ENCODE assay signal across 15 cellular contexts in genomic region chr6:166632731-166633130, GRCh38. TPM values are rescaled to one million over a fixed set of nuclear protein-coding genes. Genes with fewer than 3 reads are reported as not detected.
DNase-seq lines count a peak whose midpoint lies in the region; ATAC-seq and TF ChIP-seq lines count a peak whose summit lies in the region.
"Had no signal": no experiment of that assay in that cellular context is flagged by ENCODE, and none has a peak within 500 bp of the region (broad histone marks: within the 10 kb centered on the region; RNA-seq: fewer than 3 reads in every experiment).

No MANE protein-coding gene starts in this region.

- TF ChIP-seq CTCF in neutrophil (IDR thresholded peaks at IDR 0.05) = no peak
- no peak for TF ChIP-seq CTCF in Caco-2 (IDR thresholded peaks at IDR 0.05; ENCODE audit: insufficient read depth in 1 of 2, low read depth in 1 of 2, low read length in 1 of 2, severe bottlenecking in 1 of 2, unreplicated experiment in 1 of 2)
- no peak for TF ChIP-seq CTCF in activated CD8-positive, alpha-beta T cell treated with anti-CD3 and anti-CD28 coated beads for 36 hours (IDR thresholded peaks at IDR 0.05)

- H3K9ac ChIP-seq in Karpas-422 (ENCODE audit: low read length) (no peak overlapping the region), skeletal muscle tissue (ENCODE audit: low read depth in 1 of 3, low read length in 3 of 3) (no peak overlapping the region)

- no TSS peak for BruUV-seq in Caco-2 (replicated peaks; lab: Mats Ljungman, UMichigan)

- H3K27me3 ChIP-seq in Karpas-422 (ENCODE audit: low read length) = peaks cover 2% of the 10 kb centered on the region; the same call in 1 of the 2 replicates
- no peaks in the 10 kb centered on the region for H3K27me3 ChIP-seq in neutrophil
- no peaks in the 10 kb centered on the region for H3K27me3 ChIP-seq in skeletal muscle tissue (ENCODE audit: control insufficient read depth in 3 of 3, insufficient read depth in 3 of 3, low read length in 3 of 3)
- H3K27me3 ChIP-seq in Caco-2 (replicated peaks; ENCODE audit: control insufficient read depth, insufficient read depth, low read length) = peaks cover 5% of the 10 kb centered on the region

- no peak overlapping the region for H2AFZ ChIP-seq in Karpas-422 (ENCODE audit: low read length)
- H2AFZ ChIP-seq: GM23338 had no signal

- H3K79me2 ChIP-seq in Karpas-422 (ENCODE audit: low read length) = no peaks in the 10 kb centered on the region

- H3K4me3 Mint-ChIP-seq in activated CD8-positive, alpha-beta memory T cell treated with anti-CD3 and anti-CD28 coated beads, Interleukin-2, amount 10 ng/mL, durations not matched to agents 7 days and 5 days = no peak overlapping the region
- no peak overlapping the region for H3K4me3 Mint-ChIP-seq in Caco-2 (ENCODE audit: unreplicated experiment)
- H3K4me3 Mint-ChIP-seq in activated CD8-positive, alpha-beta T cell treated with anti-CD3 and anti-CD28 coated beads for 36 hours = no peak overlapping the region
- H3K4me3 Mint-ChIP-seq: CD8-positive, alpha-beta T cell; GM23338 had no signal

- H3K27ac Mint-ChIP-seq in activated CD8-positive, alpha-beta memory T cell treated with anti-CD3 and anti-CD28 coated beads, Interleukin-2, amount 10 ng/mL, durations not matched to agents 7 days and 5 days = no peak overlapping the region
- H3K27ac Mint-ChIP-seq in Caco-2 (ENCODE audit: unreplicated experiment) = no peak overlapping the region
- H3K27ac Mint-ChIP-seq in activated CD8-positive, alpha-beta T cell treated with anti-CD3 and anti-CD28 coated beads for 36 hours = no peak overlapping the region
- H3K27ac Mint-ChIP-seq: CD8-positive, alpha-beta T cell; GM23338 had no signal

- H3K9me2 ChIP-seq in Karpas-422 (replicated peaks; ENCODE audit: insufficient read depth, low read length) = no peaks in the 10 kb centered on the region

- no peaks in the 10 kb centered on the region for H3K36me3 Mint-ChIP-seq in activated CD8-positive, alpha-beta memory T cell treated with anti-CD3 and anti-CD28 coated beads, Interleukin-2, amount 10 ng/mL, durations not matched to agents 7 days and 5 days
- H3K36me3 Mint-ChIP-seq in Caco-2 (ENCODE audit: insufficient read depth, unreplicated experiment) = peaks cover 13% of the 10 kb centered on the region
- no peaks in the 10 kb centered on the region for H3K36me3 Mint-ChIP-seq in activated CD8-positive, alpha-beta T cell treated with anti-CD3 and anti-CD28 coated beads for 36 hours (ENCODE audit: low read depth)
- H3K36me3 Mint-ChIP-seq: CD8-positive, alpha-beta T cell had no signal

- H3K27ac ChIP-seq in Karpas-422 (ENCODE audit: low read length) (peak overlapping the region; percentile 72), neutrophil (peak overlapping the region; percentile 56), skeletal muscle tissue (ENCODE audit: low read depth, low read length) (peak overlapping the region; percentile 85)
- H3K27ac ChIP-seq: 22Rv1, A549, HL-60 had no signal

- no peak for ATAC-seq in activated CD8-positive, alpha-beta memory T cell treated with anti-CD3 and anti-CD28 coated beads, Interleukin-2, amount 10 ng/mL, durations not matched to agents 7 days and 5 days
- no peak for ATAC-seq in activated CD8-positive, alpha-beta T cell treated with anti-CD3 and anti-CD28 coated beads for 36 hours
- ATAC-seq: A549; CD8-positive, alpha-beta T cell; GM23338 had no signal

- peaks cover 86% of the 10 kb centered on the region for H3K4me1 ChIP-seq in Karpas-422 (ENCODE audit: low read length)
- H3K4me1 ChIP-seq in neutrophil (ENCODE audit: control insufficient read depth in 1 of 2, insufficient read depth in 1 of 2, low read depth in 1 of 2, low read length in 1 of 2) = peaks cover 28 to 38% of the 10 kb centered on the region in 2 experiments
- peaks cover 42 to 71% (median 56%) of the 10 kb centered on the region in 3 donors for H3K4me1 ChIP-seq in skeletal muscle tissue (ENCODE audit: control insufficient read depth in 3 of 3, insufficient read depth in 3 of 3, low read length in 3 of 3)
- H3K4me1 ChIP-seq in Caco-2 = peaks cover 9% of the 10 kb centered on the region; the same call in 1 of the 2 replicates

- intact Hi-C loops in Caco-2 (cut with micrococcal nuclease; ENCODE audit: unreplicated experiment) = no loop called here
- intact Hi-C loops in activated CD8-positive, alpha-beta T cell treated with anti-CD3 and anti-CD28 coated beads for 36 hours (cut with micrococcal nuclease) = no loop called here

- CTCF ChIA-PET in activated CD8-positive, alpha-beta memory T cell treated with anti-CD3 and anti-CD28 coated beads, Interleukin-2, amount 10 ng/mL, durations not matched to agents 7 days and 5 days (lab: Charles Lee) = interaction anchor here (1.6 kb wide), 1 partner anchor 12 kb away, joined by 3 read pairs; no protein-coding TSS in a partner anchor
- CTCF ChIA-PET in Caco-2 (lab: Charles Lee) = no interaction called here
- CTCF ChIA-PET in activated CD8-positive, alpha-beta T cell treated with anti-CD3 and anti-CD28 coated beads for 36 hours (lab: Charles Lee) = no interaction called here

- peaks cover 15% of the 10 kb centered on the region for H3K4me1 Mint-ChIP-seq in activated CD8-positive, alpha-beta memory T cell treated with anti-CD3 and anti-CD28 coated beads, Interleukin-2, amount 10 ng/mL, durations not matched to agents 7 days and 5 days
- no peaks in the 10 kb centered on the region for H3K4me1 Mint-ChIP-seq in Caco-2 (ENCODE audit: low read depth, unreplicated experiment)
- H3K4me1 Mint-ChIP-seq in activated CD8-positive, alpha-beta T cell treated with anti-CD3 and anti-CD28 coated beads for 36 hours (ENCODE audit: low read depth) = peaks cover 7% of the 10 kb centered on the region

- peak; percentile 28 for DNase-seq in activated CD8-positive, alpha-beta memory T cell treated with anti-CD3 and anti-CD28 coated beads, Interleukin-2, amount 50 U/mL, for 48 hours
- no peak for DNase-seq in activated CD8-positive, alpha-beta memory T cell treated with anti-CD3 and anti-CD28 coated beads, Interleukin-2, amount 10 ng/mL, durations not matched to agents 7 days and 5 days
- DNase-seq in Karpas-422 (no peak), UCSD-AML1 (lab: John Stamatoyannopoulos, UW; ENCODE audit: unreplicated experiment) (no peak), Caco-2 (no peak)
- no peak for DNase-seq in activated CD8-positive, alpha-beta T cell treated with anti-CD3 and anti-CD28 coated beads for 36 hours
- DNase-seq: AML-193; CD8-positive, alpha-beta T cell; HCEC 1CT had no signal

- H3K9me3 ChIP-seq in Karpas-422 (ENCODE audit: low read length) (no peaks in the 10 kb centered on the region), neutrophil (no peaks in the 10 kb centered on the region), skeletal muscle tissue (ENCODE audit: control insufficient read depth in 3 of 3, low read length in 3 of 3) (no peaks in the 10 kb centered on the region), Caco-2 (no peaks in the 10 kb centered on the region)
- H3K9me3 ChIP-seq: A549 had no signal

- H3K9me3 Mint-ChIP-seq in activated CD8-positive, alpha-beta memory T cell treated with anti-CD3 and anti-CD28 coated beads, Interleukin-2, amount 10 ng/mL, durations not matched to agents 7 days and 5 days (ENCODE audit: low read depth) = no peaks in the 10 kb centered on the region
- H3K9me3 Mint-ChIP-seq in Caco-2 (ENCODE audit: unreplicated experiment) = peaks cover 8% of the 10 kb centered on the region
- H3K9me3 Mint-ChIP-seq in activated CD8-positive, alpha-beta T cell treated with anti-CD3 and anti-CD28 coated beads for 36 hours = no peaks in the 10 kb centered on the region
- H3K9me3 Mint-ChIP-seq: CD8-positive, alpha-beta T cell had no signal

- POLR2A ChIA-PET in Caco-2 (lab: Charles Lee) = no interaction called here
- POLR2A ChIA-PET in activated CD8-positive, alpha-beta T cell treated with anti-CD3 and anti-CD28 coated beads for 36 hours (lab: Charles Lee) = interaction anchor here (1.1 kb wide), 1 partner anchor 13 kb away, joined by 3 read pairs; no protein-coding TSS in a partner anchor

- H3K4me3 ChIP-seq in Karpas-422 (ENCODE audit: low read length) (no peak overlapping the region), neutrophil (ENCODE audit: low read depth in 1 of 2, low read length in 1 of 2) (no peak overlapping the region), skeletal muscle tissue (ENCODE audit: low read length in 3 of 3) (no peak overlapping the region), Caco-2 (ENCODE audit: low read depth, low read length) (no peak overlapping the region)
- H3K4me3 ChIP-seq: A549, GM23338 had no signal

- H3K36me3 ChIP-seq in Karpas-422 (ENCODE audit: insufficient read depth, low read length) (no peaks in the 10 kb centered on the region), neutrophil (no peaks in the 10 kb centered on the region), skeletal muscle tissue (ENCODE audit: control insufficient read depth in 3 of 3, insufficient read depth in 3 of 3, low read length in 3 of 3) (no peaks in the 10 kb centered on the region), Caco-2 (ENCODE audit: control insufficient read depth, insufficient read depth, low read length) (no peaks in the 10 kb centered on the region)

- no peaks in the 10 kb centered on the region for H4K20me1 ChIP-seq in Karpas-422 (ENCODE audit: insufficient read depth, low read depth, low read length)

- no peak overlapping the region for H3K4me2 ChIP-seq in Karpas-422 (ENCODE audit: low read depth, low read length, poor library complexity, severe bottlenecking)
- H3K4me2 ChIP-seq: A549, GM23338 had no signal

- peaks cover 52% of the 10 kb centered on the region for H3K27me3 Mint-ChIP-seq in activated CD8-positive, alpha-beta memory T cell treated with anti-CD3 and anti-CD28 coated beads, Interleukin-2, amount 10 ng/mL, durations not matched to agents 7 days and 5 days
- H3K27me3 Mint-ChIP-seq in Caco-2 (ENCODE audit: insufficient read depth, unreplicated experiment) = peaks cover 35% of the 10 kb centered on the region
- H3K27me3 Mint-ChIP-seq in activated CD8-positive, alpha-beta T cell treated with anti-CD3 and anti-CD28 coated beads for 36 hours = peaks cover 22% of the 10 kb centered on the region

RNA-seq across cellular contexts. Expression of gene RPS6KA2, which starts 5.7 kb away (rescaled TPM):
- 1 to 10 TPM; 4.5 to 5.4 TPM for total RNA-seq in activated CD8-positive, alpha-beta memory T cell treated with anti-CD3 and anti-CD28 coated beads, Interleukin-2, amount 10 ng/mL, durations not matched to agents 7 days and 5 days
- 7.2 and 8.8 TPM in 2 replicates for total RNA-seq in Karpas-422 (2014; rRNA removed; shearing (Covaris generic); ENCODE audit: low replicate concordance)
- total RNA-seq in skeletal muscle tissue (10.4 TPM), Caco-2 (2022) (5.5 and 5.6 TPM in 2 replicates)
- 1 to 10 TPM; 5.8 TPM for total RNA-seq in activated CD8-positive, alpha-beta T cell treated with anti-CD3 and anti-CD28 coated beads for 36 hours

RNA-seq across cellular contexts. Expression of gene RAMACL, which starts 46.3 kb away (rescaled TPM):
- under 1 TPM; 0.14 to 0.29 TPM for total RNA-seq in activated CD8-positive, alpha-beta memory T cell treated with anti-CD3 and anti-CD28 coated beads, Interleukin-2, amount 10 ng/mL, durations not matched to agents 7 days and 5 days
- 1.7 and 3.6 TPM in 2 replicates for total RNA-seq in Karpas-422 (2014; rRNA removed; shearing (Covaris generic); ENCODE audit: low replicate concordance)
- total RNA-seq in skeletal muscle tissue (1.0 TPM), Caco-2 (2022) (0.20 and 0.39 TPM in 2 replicates)
- total RNA-seq in activated CD8-positive, alpha-beta T cell treated with anti-CD3 and anti-CD28 coated beads for 36 hours = under 1 TPM in 1 of 2 experiments, not detected in 1; 0.45 TPM
